ENCODE assay signal across 10 cellular contexts in the genomic region with DNA sequence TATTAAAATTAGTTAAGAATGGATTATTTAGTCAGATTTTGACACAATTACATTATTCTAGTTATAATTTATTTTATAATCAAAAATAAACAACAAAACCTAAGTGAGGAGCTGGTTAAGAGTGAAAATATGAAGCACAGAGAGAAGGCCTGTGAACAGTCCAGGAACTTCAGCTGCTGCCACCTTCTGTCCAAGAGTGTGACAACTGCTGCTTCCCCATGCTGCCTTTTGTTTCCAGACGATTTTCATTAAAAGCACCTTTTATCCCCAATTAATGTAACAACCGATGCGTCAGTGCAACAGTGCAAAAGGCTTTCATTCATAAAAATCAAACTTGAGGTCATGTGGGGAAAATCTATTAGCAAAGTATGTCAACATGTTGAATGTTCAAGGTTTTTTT.
DNase-seq lines count a peak whose midpoint lies in the region; ATAC-seq and TF ChIP-seq lines count a peak whose summit lies in the region.
"Had no signal": no experiment of that assay in that cellular context is flagged by ENCODE, and none has a peak within 500 bp of the region (broad histone marks: within the 10 kb centered on the region; RNA-seq: fewer than 3 reads in every experiment).

No MANE protein-coding gene starts in this region.

- H3K79me2 ChIP-seq in neural progenitor cell (ENCODE audit: low read depth): no peaks in the 10 kb centered on the region

- TF ChIP-seq CTCF in LNCaP clone FGC (IDR thresholded peaks at IDR 0.05; ENCODE audit: control insufficient read depth, extremely low read depth, insufficient read depth) (peak; percentile 70), body of pancreas (IDR thresholded peaks at IDR 0.05) (peak in 4 of 7 experiments; percentile 21 to 40 (median 28)), neural progenitor cell (IDR thresholded peaks at IDR 0.05) (peak; percentile 62), right atrium auricular region (IDR thresholded peaks at IDR 0.05) (no peak)

- peaks cover 38% of the 10 kb centered on the region for H3K36me3 Mint-ChIP-seq in neural progenitor cell

- H3K4me3 Mint-ChIP-seq in neural progenitor cell: no peak overlapping the region
- H3K4me3 Mint-ChIP-seq: activated B cell treated with CpG ODN at 0.5 μM for 24 hours had no signal

- no peaks in the 10 kb centered on the region for H3K4me1 Mint-ChIP-seq in neural progenitor cell
- H3K4me1 Mint-ChIP-seq: activated B cell treated with CpG ODN at 0.5 μM for 24 hours had no signal

- WGBS in body of pancreas, 2 donors: 17 to 22% methylated on average over 3 of the region's 3 CpGs

- H3K9ac ChIP-seq in neural progenitor cell: no peak overlapping the region
- H3K9ac ChIP-seq: BLaER1 had no signal

- no peaks in the 10 kb centered on the region for H3K27me3 ChIP-seq in body of pancreas
- H3K27me3 ChIP-seq in neural progenitor cell: no peaks in the 10 kb centered on the region
- H3K27me3 ChIP-seq in right atrium auricular region: no peaks in the 10 kb centered on the region
- H3K27me3 ChIP-seq: BLaER1 had no signal

- ATAC-seq in body of pancreas: no peak

- no peaks in the 10 kb centered on the region for H3K4me1 ChIP-seq in body of pancreas
- H3K4me1 ChIP-seq in neural progenitor cell: no peaks in the 10 kb centered on the region
- H3K4me1 ChIP-seq in right atrium auricular region: no peaks in the 10 kb centered on the region
- H3K4me1 ChIP-seq: BLaER1 had no signal

- H4K20me1 ChIP-seq in neural progenitor cell (ENCODE audit: low read depth): no peaks in the 10 kb centered on the region
- H4K20me1 ChIP-seq: BLaER1 had no signal

- intact Hi-C loops in body of pancreas (cut with DNase I): loop anchor here (10.0 kb wide), 1 partner anchor 652 kb away; no protein-coding TSS in a partner anchor

- H3K27ac Mint-ChIP-seq in neural progenitor cell: no peak overlapping the region
- H3K27ac Mint-ChIP-seq: activated B cell treated with CpG ODN at 0.5 μM for 24 hours had no signal

- H3K9me3 Mint-ChIP-seq in neural progenitor cell: peaks cover 23% of the 10 kb centered on the region
- H3K9me3 Mint-ChIP-seq: activated B cell treated with CpG ODN at 0.5 μM for 24 hours had no signal

- no peak overlapping the region for H3K27ac ChIP-seq in body of pancreas
- no peak overlapping the region for H3K27ac ChIP-seq in neural progenitor cell
- H3K27ac ChIP-seq in right atrium auricular region: no peak overlapping the region
- H3K27ac ChIP-seq: BLaER1 had no signal

- no peak overlapping the region for H3K4me2 ChIP-seq in neural progenitor cell
- H3K4me2 ChIP-seq: BLaER1 had no signal

- peaks cover 2% of the 10 kb centered on the region for H3K27me3 Mint-ChIP-seq in neural progenitor cell (ENCODE audit: insufficient read depth, low read depth)
- H3K27me3 Mint-ChIP-seq: activated B cell treated with CpG ODN at 0.5 μM for 24 hours had no signal

- H3K4me3 ChIP-seq in LNCaP clone FGC (ENCODE audit: low read depth, low read length) (no peak overlapping the region), body of pancreas (no peak overlapping the region), neural progenitor cell (no peak overlapping the region), right atrium auricular region (no peak overlapping the region)
- H3K4me3 ChIP-seq: BLaER1 had no signal

- H3K36me3 ChIP-seq in body of pancreas (replicated peaks in 1 of 2; ENCODE audit: insufficient read depth in 1 of 2, low read depth in 2 of 2): no peaks in the 10 kb centered on the region
- no peaks in the 10 kb centered on the region for H3K36me3 ChIP-seq in neural progenitor cell
- H3K36me3 ChIP-seq in right atrium auricular region: no peaks in the 10 kb centered on the region
- H3K36me3 ChIP-seq: BLaER1 had no signal

- no peaks in the 10 kb centered on the region for H3F3A ChIP-seq in neural progenitor cell (ENCODE audit: low read depth)

- DNase-seq in NCI-H1092 treated with DMSO at 0.1 percent for 48 hours (lab: John Stamatoyannopoulos, UW) (peak; percentile 3), NCI-H1092 (lab: John Stamatoyannopoulos, UW) (no peak), LNCaP clone FGC (ENCODE audit: low read depth) (no peak), body of pancreas (peak; percentile 23 to 41 (median 26)), neural progenitor cell (ENCODE audit: low spot score) (peak; percentile 58), NCI-H526 treated with DMSO at 0.1 percent for 48 hours (lab: John Stamatoyannopoulos, UW) (no peak), GM19240 (ENCODE audit: insufficient read length, low spot score) (no peak), right atrium auricular region (ENCODE audit: low spot score) (no peak)
- DNase-seq: activated B cell treated with CpG ODN at 0.5 μM for 24 hours had no signal

- no peak for TF ChIP-seq POLR2A in body of pancreas (IDR thresholded peaks at IDR 0.05)

- no peak overlapping the region for H2AFZ ChIP-seq in neural progenitor cell (replicated peaks)

- no peaks in the 10 kb centered on the region for H3K9me3 ChIP-seq in body of pancreas
- no peaks in the 10 kb centered on the region for H3K9me3 ChIP-seq in neural progenitor cell (ENCODE audit: low read depth)
- no peaks in the 10 kb centered on the region for H3K9me3 ChIP-seq in right atrium auricular region
- H3K9me3 ChIP-seq: BLaER1 had no signal

Comparison
In these comparisons a context has a peak if more than half of its experiments do, and no peak if none do; other contexts are left out.
1. DNase-seq: peak in NCI-H1092 treated with DMSO at 0.1 percent for 48 hours (single experiment), body of pancreas (4 of 4) and neural progenitor cell (single experiment); none in NCI-H1092 (single experiment), LNCaP clone FGC (single experiment), NCI-H526 treated with DMSO at 0.1 percent for 48 hours (single experiment), GM19240 (single experiment) and right atrium auricular region (single experiment).
2. CTCF ChIP-seq: peak in LNCaP clone FGC (single experiment), body of pancreas (4 of 7) and neural progenitor cell (single experiment); none in right atrium auricular region (0 of 2).